8 cellular contexts compared by ENCODE assay signal in genomic region chr18:21997207-21998143, GRCh38.
A peak's percentile ranks its signal among the peaks of the same experiment; 100 is the strongest.
DNase-seq lines count a peak whose midpoint lies in the region; ATAC-seq and TF ChIP-seq lines count a peak whose summit lies in the region.

No MANE protein-coding gene starts in this region.

- no peaks in the 10 kb centered on the region for H3K27me3 ChIP-seq in GM06990 (replicated peaks; ENCODE audit: control insufficient read depth, insufficient read depth, low read length)

- peaks cover 4 to 5% of the 10 kb centered on the region in 2 donors for H3K4me1 Mint-ChIP-seq in natural killer cell treated with Interleukin-12 subunit alpha and Interleukin-12 subunit beta and Interleukin-15 and Interleukin-18, amount 100 ng/mL, for 72 hours (ENCODE audit: low read depth in 2 of 2)

- no peak overlapping the region for H3K27ac Mint-ChIP-seq in natural killer cell treated with Interleukin-12 subunit alpha and Interleukin-12 subunit beta and Interleukin-15 and Interleukin-18, amount 100 ng/mL, for 72 hours

- POLR2A ChIA-PET in AG04449 (lab: Yijun Ruan, JAX), result no interaction called here

- no peak overlapping the region for H3K4me3 Mint-ChIP-seq in natural killer cell treated with Interleukin-12 subunit alpha and Interleukin-12 subunit beta and Interleukin-15 and Interleukin-18, amount 100 ng/mL, for 72 hours

- CTCF ChIA-PET in AG04449 (lab: Yijun Ruan, JAX), result interaction anchor here (0.9 to 4.8 kb wide), 21 partner anchors 8 to 778 kb away, joined by 3 to 41 read pairs (median 6); no protein-coding TSS in a partner anchor

- H3K4me3 ChIP-seq in AG04449 (ENCODE audit: low read depth, low read length), result no peak overlapping the region
- H3K4me3 ChIP-seq in GM06990 (replicated peaks; ENCODE audit: low read depth, low read length), result no peak overlapping the region

- ATAC-seq in HG03378 (IDR thresholded peaks at IDR 0.05; ENCODE audit: unreplicated experiment) (peak; percentile 71), esophagus mucosa (peak; percentile 57), HG02623 (IDR thresholded peaks at IDR 0.05; ENCODE audit: unreplicated experiment) (no peak)
- ATAC-seq in natural killer cell treated with Interleukin-12 subunit alpha and Interleukin-12 subunit beta and Interleukin-15 and Interleukin-18, amount 100 ng/mL, for 72 hours, result peak; percentile 43 to 62

- no peak for DNase-seq in AG04449 (ENCODE audit: low read depth, low spot score)
- peak; percentile 26 for DNase-seq in GM06990 (ENCODE audit: extremely low read depth, insufficient read length)
- DNase-seq in RKO (ENCODE audit: low spot score), result peak; percentile 71
- peak; percentile 68 for DNase-seq in natural killer cell treated with Interleukin-12 subunit alpha and Interleukin-12 subunit beta and Interleukin-15 and Interleukin-18, amount 100 ng/mL, for 72 hours (ENCODE audit: low spot score)
- DNase-seq in HuH-7.5 (ENCODE audit: low spot score), result no peak

- H3K27me3 Mint-ChIP-seq in natural killer cell treated with Interleukin-12 subunit alpha and Interleukin-12 subunit beta and Interleukin-15 and Interleukin-18, amount 100 ng/mL, for 72 hours, result peaks cover 4 to 7% of the 10 kb centered on the region in 2 donors

- TF ChIP-seq CTCF in AG04449 (IDR thresholded peaks at IDR 0.05; ENCODE audit: insufficient read depth, low read length, missing control alignments) (peak; percentile 61), GM06990 (IDR thresholded peaks at IDR 0.05; ENCODE audit: insufficient read depth, low read length, poor library complexity, severe bottlenecking) (peak; percentile 82)

- no peaks in the 10 kb centered on the region for H3K9me3 Mint-ChIP-seq in natural killer cell treated with Interleukin-12 subunit alpha and Interleukin-12 subunit beta and Interleukin-15 and Interleukin-18, amount 100 ng/mL, for 72 hours

- H3K36me3 ChIP-seq in GM06990 (ENCODE audit: control insufficient read depth, insufficient read depth, low read length), result no peaks in the 10 kb centered on the region

- H3K36me3 Mint-ChIP-seq in natural killer cell treated with Interleukin-12 subunit alpha and Interleukin-12 subunit beta and Interleukin-15 and Interleukin-18, amount 100 ng/mL, for 72 hours, result no peaks in the 10 kb centered on the region

Comparison
In these comparisons a context has a peak if more than half of its experiments do, and no peak if none do; other contexts are left out.
1. DNase-seq: peak in GM06990 (single experiment), RKO (single experiment) and natural killer cell treated with Interleukin-12 subunit alpha and Interleukin-12 subunit beta and Interleukin-15 and Interleukin-18, amount 100 ng/mL, for 72 hours (single experiment); none in AG04449 (single experiment) and HuH-7.5 (single experiment).